Comparison of ENCODE assay signal across 8 cellular contexts in the genomic region with DNA sequence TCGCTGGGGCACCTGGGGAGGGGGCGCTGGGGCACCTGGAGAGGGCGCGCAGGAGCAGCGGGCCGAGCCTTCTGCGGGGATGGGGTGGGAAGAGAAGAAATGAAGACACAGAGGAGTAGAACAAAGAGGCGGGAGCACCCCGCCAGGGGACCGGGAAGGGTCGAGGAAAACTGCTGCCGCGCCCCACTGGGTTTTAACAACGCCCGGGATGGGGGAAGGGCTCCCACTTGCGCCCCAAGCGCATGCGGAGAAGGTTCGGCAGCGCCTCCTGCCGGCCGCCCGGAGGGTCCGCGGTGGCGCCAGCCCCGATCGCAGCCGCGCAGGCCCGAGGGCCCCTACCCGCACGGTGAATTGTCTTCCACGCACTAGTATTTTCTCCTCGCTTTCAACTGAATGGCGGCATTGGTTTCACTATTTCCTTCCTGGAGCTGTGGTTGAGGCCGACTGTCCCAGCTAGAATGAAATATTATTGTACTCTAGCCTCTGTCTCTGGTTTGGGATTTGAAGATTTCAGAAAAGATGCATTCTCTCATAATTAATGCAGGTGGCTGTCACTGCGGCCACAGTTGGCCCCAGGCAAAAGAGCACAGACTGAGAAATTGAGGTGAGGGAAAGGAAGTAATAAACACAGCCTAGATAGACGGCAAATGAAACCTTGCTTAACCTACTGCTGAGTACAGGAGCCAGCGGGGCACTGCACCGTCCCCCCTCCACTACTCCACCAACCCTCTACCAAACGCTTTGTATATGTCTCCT. TPM values are rescaled to one million over a fixed set of nuclear protein-coding genes. Genes with fewer than 3 reads are reported as not detected.
DNase-seq lines count a peak whose midpoint lies in the region; ATAC-seq and TF ChIP-seq lines count a peak whose summit lies in the region.

No MANE protein-coding gene starts in this region.

- ATAC-seq in HG02571 (IDR thresholded peaks at IDR 0.05; ENCODE audit: unreplicated experiment), result peak; percentile 70

- TF ChIP-seq CTCF in GM12864 (IDR thresholded peaks at IDR 0.05; ENCODE audit: low read depth, low read length, missing control alignments), result peak; percentile 92
- TF ChIP-seq CTCF in epithelial cell of esophagus (IDR thresholded peaks at IDR 0.05; ENCODE audit: insufficient read depth, low read depth, low read length, missing control alignments), result peak; percentile 61

- DNase-seq in GM12864 (ENCODE audit: low read depth), result peak; percentile 13
- peak; percentile 55 to 65 for DNase-seq in NCI-H1930 (lab: John Stamatoyannopoulos, UW)
- DNase-seq in activated T-cell treated with anti-CD3 and anti-CD28 coated beads for 1 hour (ENCODE audit: low read depth), result peak; percentile 77
- DNase-seq in epithelial cell of esophagus (ENCODE audit: low read depth), result peak; percentile 62
- peak; percentile 86 for DNase-seq in mucosa of gallbladder (ENCODE audit: low spot score)
- peak; percentile 60 to 69 for DNase-seq in stimulated activated CD8-positive, alpha-beta memory T cell treated with anti-CD3 and anti-CD28 coated beads, Interleukin-4, amount 100 ng/mL, for 1 hour (ENCODE audit: low read depth in 2 of 2, low spot score in 1 of 2)
- DNase-seq in NCI-H345 (lab: John Stamatoyannopoulos, UW), result no peak

- H3K4me3 ChIP-seq in GM12864 (ENCODE audit: low read depth, low read length), result peak overlapping the region; percentile 52
- peak overlapping the region; percentile 47 for H3K4me3 ChIP-seq in epithelial cell of esophagus (ENCODE audit: low read length)

RNA-seq across cellular contexts. Expression of gene MAB21L3, which starts 57.3 kb away (rescaled TPM):
- not detected for total RNA-seq in mucosa of gallbladder
